In the genomic region with DNA sequence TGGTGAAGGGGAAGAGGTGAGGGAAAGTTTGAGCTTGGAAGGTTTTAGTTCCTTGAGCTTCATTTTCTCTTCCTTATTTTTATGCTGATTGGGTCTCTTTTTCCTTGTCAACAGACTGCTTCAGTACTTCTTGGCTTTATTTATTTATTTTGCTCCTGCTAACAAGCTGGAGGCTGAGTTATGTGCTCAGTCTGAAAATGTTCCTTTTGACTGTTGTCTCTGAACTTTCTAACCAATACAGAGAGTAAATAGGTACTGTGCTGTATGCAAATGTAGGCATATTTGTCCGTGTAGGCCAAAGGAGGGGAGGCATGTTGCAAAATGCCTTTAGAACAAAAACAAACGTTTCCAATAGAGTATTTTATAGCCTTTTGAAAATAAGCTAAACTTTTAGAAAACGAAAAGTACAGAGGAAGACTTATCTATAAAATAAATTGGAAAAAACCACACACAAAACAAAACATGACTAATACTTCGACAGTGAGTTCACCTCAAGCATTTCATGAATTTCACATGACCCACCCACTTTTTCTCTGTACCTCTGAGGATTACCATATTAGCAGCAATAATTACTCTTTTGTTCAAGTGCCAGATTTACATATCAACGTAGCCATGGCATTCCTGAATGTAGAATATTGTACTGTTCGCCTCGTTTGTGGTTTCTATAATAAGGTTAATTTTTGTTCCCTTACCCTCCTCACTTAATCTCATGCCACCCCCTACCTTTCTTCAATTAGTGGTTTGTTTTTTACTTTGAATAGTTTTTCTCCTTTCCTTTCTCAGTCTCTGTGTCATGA, we compare ENCODE assay signal across 8 cellular contexts. TPM values are rescaled to one million over a fixed set of nuclear protein-coding genes. Genes with fewer than 3 reads are reported as not detected.
DNase-seq lines count a peak whose midpoint lies in the region; ATAC-seq, FAIRE-seq and TF ChIP-seq lines count a peak whose summit lies in the region.

No MANE protein-coding gene starts in this region.

- no peaks in the 10 kb centered on the region for H3K9me3 ChIP-seq in MG63

- no peak overlapping the region for H3K4me3 ChIP-seq in MG63

- DNase-seq in GM12892 (ENCODE audit: insufficient read length), result no peak
- DNase-seq in T-helper 2 cell treated with Interferon-gamma antibody and Interleukin-4, amounts not matched to agents 5 μg/mL and 100 μg/mL, for 36 hours (ENCODE audit: low spot score), result no peak
- DNase-seq in memory B cell (ENCODE audit: low spot score in 2 of 2), result no peak
- DNase-seq in MG63, result no peak
- no peak for DNase-seq in NCI-H2081 treated with DMSO at 0.1 percent for 48 hours (lab: John Stamatoyannopoulos, UW)
- no peak for DNase-seq in HK-2 (ENCODE audit: unreplicated experiment)
- no peak for DNase-seq in stimulated activated CD4-positive, alpha-beta T cell treated with anti-CD3 and anti-CD28 coated beads, Interleukin-4, amount 100 ng/mL, for 24 hours

- H3K4me3 Mint-ChIP-seq in T-helper 2 cell treated with Interferon-gamma antibody and Interleukin-4, amounts not matched to agents 5 μg/mL and 100 μg/mL, for 36 hours, result no peak overlapping the region
- H3K4me3 Mint-ChIP-seq in memory B cell, result no peak overlapping the region

- ATAC-seq in HG02571 (IDR thresholded peaks at IDR 0.05; ENCODE audit: unreplicated experiment) (peak; percentile 44), memory B cell (ENCODE audit: low read depth) (no peak)

- FAIRE-seq in GM12892 (lab: Jason Lieb, UNC), result peak; percentile 67

- peaks cover 29% of the 10 kb centered on the region for H3K4me1 Mint-ChIP-seq in T-helper 2 cell treated with Interferon-gamma antibody and Interleukin-4, amounts not matched to agents 5 μg/mL and 100 μg/mL, for 36 hours (ENCODE audit: low read depth)
- peaks cover 5% of the 10 kb centered on the region for H3K4me1 Mint-ChIP-seq in memory B cell

- no peaks in the 10 kb centered on the region for H3K36me3 ChIP-seq in MG63

- no peaks in the 10 kb centered on the region for H3K36me3 Mint-ChIP-seq in T-helper 2 cell treated with Interferon-gamma antibody and Interleukin-4, amounts not matched to agents 5 μg/mL and 100 μg/mL, for 36 hours (ENCODE audit: low read depth)
- peaks cover 2% of the 10 kb centered on the region for H3K36me3 Mint-ChIP-seq in memory B cell

- peak overlapping the region; percentile 13 for H3K27ac Mint-ChIP-seq in T-helper 2 cell treated with Interferon-gamma antibody and Interleukin-4, amounts not matched to agents 5 μg/mL and 100 μg/mL, for 36 hours
- peak overlapping the region; percentile 68 for H3K27ac Mint-ChIP-seq in memory B cell

- TF ChIP-seq POLR2A in GM12892 (IDR thresholded peaks at IDR 0.05; ENCODE audit: low read depth, low read length), result no peak

- H3K27me3 Mint-ChIP-seq in T-helper 2 cell treated with Interferon-gamma antibody and Interleukin-4, amounts not matched to agents 5 μg/mL and 100 μg/mL, for 36 hours (ENCODE audit: low read depth), result no peaks in the 10 kb centered on the region
- no peaks in the 10 kb centered on the region for H3K27me3 Mint-ChIP-seq in memory B cell

- no peaks in the 10 kb centered on the region for H3K9me3 Mint-ChIP-seq in T-helper 2 cell treated with Interferon-gamma antibody and Interleukin-4, amounts not matched to agents 5 μg/mL and 100 μg/mL, for 36 hours
- H3K9me3 Mint-ChIP-seq in memory B cell, result no peaks in the 10 kb centered on the region

- H3K27me3 ChIP-seq in MG63, result no peaks in the 10 kb centered on the region

RNA-seq across cellular contexts. Expression of gene CREBL2, which starts 4.7 kb away (rescaled TPM):
- 11.0 TPM for polyA plus RNA-seq in GM12892 (2012; ENCODE audit: missing spikeins)
- 13.0 and 17.7 TPM in 2 replicates for total RNA-seq in MG63 (2014; rRNA removed; shearing (Covaris generic); ENCODE audit: low replicate concordance)

RNA-seq across cellular contexts. Expression of gene DUSP16, which starts 44.3 kb away (rescaled TPM):
- polyA plus RNA-seq in GM12892 (2012; ENCODE audit: missing spikeins), result 17.3 TPM
- total RNA-seq in MG63 (2014; rRNA removed; shearing (Covaris generic); ENCODE audit: low replicate concordance), result 8.3 and 11.5 TPM in 2 replicates
